ENCODE assay signal across 3 cellular contexts in the genomic region with DNA sequence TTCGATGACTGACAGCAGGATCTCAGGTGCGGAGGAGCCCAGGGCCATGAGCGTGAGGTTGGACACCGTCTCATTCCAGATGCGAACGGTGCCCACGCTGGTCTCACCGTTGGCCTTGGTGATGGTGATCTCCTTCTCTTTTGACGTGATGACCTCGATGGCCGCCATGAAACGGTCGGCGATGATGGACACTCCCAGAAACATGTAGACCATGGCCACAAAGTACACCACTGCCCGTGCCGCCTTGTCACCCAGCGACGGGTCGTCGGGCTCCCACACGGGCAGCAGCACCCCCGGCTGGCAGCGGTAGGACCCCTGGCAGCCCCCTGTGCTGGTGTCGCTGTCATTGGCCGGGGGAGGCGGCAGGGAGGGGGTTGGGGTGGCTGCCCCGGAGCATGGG.
TF ChIP-seq lines count a peak whose summit lies in the region.

No MANE protein-coding gene starts in this region.

TF ChIP-seq in H1, 55 proteins besides CTCF, POLR2A, EP300 and RAD21 (continues in another document):
- TF ChIP-seq ZNF274 (IDR thresholded peaks at IDR 0.05; ENCODE audit: borderline replicate concordance, extremely low read depth, low read length): no peak

TF ChIP-seq in neural cell, 6 proteins besides CTCF, POLR2A, EP300 and RAD21:
- TF ChIP-seq SMC3 (conservative IDR thresholded peaks at IDR 0.05; ENCODE audit: poor library complexity): no peak
- TF ChIP-seq TAF1 (IDR thresholded peaks at IDR 0.05; ENCODE audit: low read depth): no peak
- no peak for TF ChIP-seq EZH2 (IDR thresholded peaks at IDR 0.05; ENCODE audit: borderline replicate concordance, insufficient read depth, low read length, poor library complexity, severe bottlenecking)
- TF ChIP-seq POLR2AphosphoS5 (IDR thresholded peaks at IDR 0.05): no peak
- TF ChIP-seq, protein P1, sequence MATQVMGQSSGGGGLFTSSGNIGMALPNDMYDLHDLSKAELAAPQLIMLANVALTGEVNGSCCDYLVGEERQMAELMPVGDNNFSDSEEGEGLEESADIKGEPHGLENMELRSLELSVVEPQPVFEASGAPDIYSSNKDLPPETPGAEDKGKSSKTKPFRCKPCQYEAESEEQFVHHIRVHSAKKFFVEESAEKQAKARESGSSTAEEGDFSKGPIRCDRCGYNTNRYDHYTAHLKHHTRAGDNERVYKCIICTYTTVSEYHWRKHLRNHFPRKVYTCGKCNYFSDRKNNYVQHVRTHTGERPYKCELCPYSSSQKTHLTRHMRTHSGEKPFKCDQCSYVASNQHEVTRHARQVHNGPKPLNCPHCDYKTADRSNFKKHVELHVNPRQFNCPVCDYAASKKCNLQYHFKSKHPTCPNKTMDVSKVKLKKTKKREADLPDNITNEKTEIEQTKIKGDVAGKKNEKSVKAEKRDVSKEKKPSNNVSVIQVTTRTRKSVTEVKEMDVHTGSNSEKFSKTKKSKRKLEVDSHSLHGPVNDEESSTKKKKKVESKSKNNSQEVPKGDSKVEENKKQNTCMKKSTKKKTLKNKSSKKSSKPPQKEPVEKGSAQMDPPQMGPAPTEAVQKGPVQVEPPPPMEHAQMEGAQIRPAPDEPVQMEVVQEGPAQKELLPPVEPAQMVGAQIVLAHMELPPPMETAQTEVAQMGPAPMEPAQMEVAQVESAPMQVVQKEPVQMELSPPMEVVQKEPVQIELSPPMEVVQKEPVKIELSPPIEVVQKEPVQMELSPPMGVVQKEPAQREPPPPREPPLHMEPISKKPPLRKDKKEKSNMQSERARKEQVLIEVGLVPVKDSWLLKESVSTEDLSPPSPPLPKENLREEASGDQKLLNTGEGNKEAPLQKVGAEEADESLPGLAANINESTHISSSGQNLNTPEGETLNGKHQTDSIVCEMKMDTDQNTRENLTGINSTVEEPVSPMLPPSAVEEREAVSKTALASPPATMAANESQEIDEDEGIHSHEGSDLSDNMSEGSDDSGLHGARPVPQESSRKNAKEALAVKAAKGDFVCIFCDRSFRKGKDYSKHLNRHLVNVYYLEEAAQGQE (IDR thresholded peaks at IDR 0.05; ENCODE audit: borderline replicate concordance): no peak
- TF ChIP-seq MXI1 (conservative IDR thresholded peaks at IDR 0.05; ENCODE audit: poor library complexity, severe bottlenecking): no peak

TF ChIP-seq in GM12891, 5 proteins besides CTCF, POLR2A, EP300 and RAD21:
- TF ChIP-seq SPI1 (IDR thresholded peaks at IDR 0.05; ENCODE audit: low read depth, low read length): no peak
- TF ChIP-seq PAX5 (IDR thresholded peaks at IDR 0.05; ENCODE audit: insufficient read depth, low read length, severe bottlenecking): no peak
- TF ChIP-seq POU2F2 (IDR thresholded peaks at IDR 0.05; ENCODE audit: low read depth, low read length): no peak
- no peak for TF ChIP-seq POLR2AphosphoS5 (IDR thresholded peaks at IDR 0.05; ENCODE audit: low read depth, low read length)
- TF ChIP-seq TAF1 (IDR thresholded peaks at IDR 0.05; ENCODE audit: low read depth, low read length): no peak
